ENCODE assay signal across 16 cellular contexts in genomic region chr9:95891067-95891466, GRCh38. TPM values are rescaled to one million over a fixed set of nuclear protein-coding genes. Genes with fewer than 3 reads are reported as not detected.
DNase-seq lines count a peak whose midpoint lies in the region; ATAC-seq, FAIRE-seq and TF ChIP-seq lines count a peak whose summit lies in the region.
"Had no signal": no experiment of that assay in that cellular context is flagged by ENCODE, and none has a peak within 500 bp of the region (broad histone marks: within the 10 kb centered on the region; RNA-seq: fewer than 3 reads in every experiment).

No MANE protein-coding gene starts in this region.

- no peak overlapping the region for H3K18ac ChIP-seq in IMR-90 (ENCODE audit: low read depth, low read length)
- H3K18ac ChIP-seq in mesenchymal stem cell (ENCODE audit: low read depth in 1 of 2, low read length in 2 of 2): no peak overlapping the region

- BruUV-seq in IMR-90 (replicated peaks; lab: Mats Ljungman, UMichigan): no TSS peak

- H3K9me3 Mint-ChIP-seq in activated naive CD8-positive, alpha-beta T cell treated with anti-CD3 and anti-CD28 coated beads for 36 hours: peaks cover 13% of the 10 kb centered on the region
- peaks cover 0 to 18% (median 2%) of the 10 kb centered on the region in 9 donors for H3K9me3 Mint-ChIP-seq in naive thymus-derived CD8-positive, alpha-beta T cell
- peaks cover 6% of the 10 kb centered on the region for H3K9me3 Mint-ChIP-seq in endodermal cell
- H3K9me3 Mint-ChIP-seq: H9 had no signal

- intact Hi-C loops in IMR-90 (cut with micrococcal nuclease): no loop called here
- intact Hi-C loops in upper lobe of right lung (cut with DNase I): no loop called here

- CTCF ChIA-PET in A549 (lab: Yijun Ruan, JAX) (interaction anchor here (1.3 kb wide), 1 partner anchor 10 kb away, joined by 3 read pairs; no protein-coding TSS in a partner anchor), IMR-90 (lab: Yijun Ruan, JAX) (interaction anchor here (0.6 kb wide), 1 partner anchor 105 kb away, joined by 3 read pairs; no protein-coding TSS in a partner anchor)

- TF ChIP-seq RAD21 in A549 (conservative IDR thresholded peaks at IDR 0.05 in 1 of 2, IDR thresholded peaks at IDR 0.05 in 1 of 2): no peak
- TF ChIP-seq RAD21 in IMR-90 (IDR thresholded peaks at IDR 0.05; ENCODE audit: low read length): no peak

- H3K9me1 ChIP-seq in IMR-90 (ENCODE audit: insufficient read depth, low read length): 0 out of 2 replicates have a peak, but pooled peaks cover 6% of the 10 kb centered on the region

- no peak for TF ChIP-seq POLR2A in A549 (IDR thresholded peaks at IDR 0.05; ENCODE audit: low read length)
- no peak for TF ChIP-seq POLR2A in IMR-90 (IDR thresholded peaks at IDR 0.05; ENCODE audit: low read depth, low read length)

- H3K36me3 ChIP-seq in IMR-90 (ENCODE audit: control insufficient read depth, insufficient read depth, low read length): peaks cover 6% of the 10 kb centered on the region
- peaks cover 34% of the 10 kb centered on the region for H3K36me3 ChIP-seq in endodermal cell (ENCODE audit: control insufficient read depth, insufficient read depth, low read length)
- H3K36me3 ChIP-seq in upper lobe of right lung: no peaks in the 10 kb centered on the region
- H3K36me3 ChIP-seq in mesenchymal stem cell (ENCODE audit: control insufficient read depth in 1 of 2, insufficient read depth in 2 of 2, low read depth in 1 of 2, low read length in 2 of 2): peaks cover 3 to 18% of the 10 kb centered on the region in 2 experiments

- H2BK20ac ChIP-seq in IMR-90 (ENCODE audit: low read depth, low read length): no peak overlapping the region

- no peak overlapping the region for H2BK15ac ChIP-seq in IMR-90 (ENCODE audit: low read depth, low read length)
- no peak overlapping the region for H2BK15ac ChIP-seq in mesenchymal stem cell (ENCODE audit: low read depth, poor library complexity, severe bottlenecking)

- FAIRE-seq in A549 (lab: Jason Lieb, UNC): no peak
- FAIRE-seq: GM19239, H1 had no signal

- H3K23ac ChIP-seq in IMR-90 (ENCODE audit: low read depth, low read length): no peak overlapping the region
- H3K23ac ChIP-seq in mesenchymal stem cell (ENCODE audit: low read length in 2 of 2): no peak overlapping the region

- H3K4me1 Mint-ChIP-seq in activated naive CD8-positive, alpha-beta T cell treated with anti-CD3 and anti-CD28 coated beads for 36 hours: peaks cover 47% of the 10 kb centered on the region
- H3K4me1 Mint-ChIP-seq in naive thymus-derived CD8-positive, alpha-beta T cell: peaks cover 14 to 64% (median 59%) of the 10 kb centered on the region in 4 donors
- H3K4me1 Mint-ChIP-seq in endodermal cell: no peaks in the 10 kb centered on the region
- H3K4me1 Mint-ChIP-seq: H9 had no signal

- H4K8ac ChIP-seq in IMR-90 (ENCODE audit: low read depth in 2 of 2, low read length in 2 of 2) (no peak overlapping the region), mesenchymal stem cell (ENCODE audit: low read length) (no peak overlapping the region)

- 96% methylated on average over 7 of the region's 7 CpGs for WGBS in A549 (ENCODE audit: missing lambda C conversion rate)
- 80% methylated on average over 1 of the region's 7 CpGs; no CpG with 5 or more reads in 1 of the 2 experiments for WGBS in IMR-90 (ENCODE audit: extremely low coverage in 2 of 2, insufficient read length in 1 of 2), 2 experiments
- WGBS in endodermal cell (ENCODE audit: insufficient coverage in 1 of 2, insufficient read length in 1 of 2), 2 experiments: 95 to 97% methylated on average over 4 to 7 of the region's 7 CpGs
- WGBS in mesenchymal stem cell: over 99% methylated on average over 5 of the region's 7 CpGs

- H3K27me3 Mint-ChIP-seq in activated naive CD8-positive, alpha-beta T cell treated with anti-CD3 and anti-CD28 coated beads for 36 hours: no peaks in the 10 kb centered on the region
- no peaks in the 10 kb centered on the region for H3K27me3 Mint-ChIP-seq in naive thymus-derived CD8-positive, alpha-beta T cell
- no peaks in the 10 kb centered on the region for H3K27me3 Mint-ChIP-seq in endodermal cell (ENCODE audit: insufficient read depth)
- H3K27me3 Mint-ChIP-seq: B cell had no signal

- H3K27ac ChIP-seq in A549 (no peak overlapping the region), IMR-90 (ENCODE audit: insufficient read depth, low read length) (no peak overlapping the region), endodermal cell (ENCODE audit: low read depth, low read length) (no peak overlapping the region), upper lobe of right lung (no peak overlapping the region), mesenchymal stem cell (ENCODE audit: low read length, poor library complexity, severe bottlenecking) (no peak overlapping the region)
- H3K27ac ChIP-seq: BLaER1 treated with 17β-estradiol and CSF1 and Interleukin-3, amounts not matched to agents 10 nM and 100 nM had no signal

- no peak overlapping the region for H3K4me3 Mint-ChIP-seq in activated naive CD8-positive, alpha-beta T cell treated with anti-CD3 and anti-CD28 coated beads for 36 hours
- peak overlapping the region in 1 of 10 donors; percentile 1 for H3K4me3 Mint-ChIP-seq in naive thymus-derived CD8-positive, alpha-beta T cell
- no peak overlapping the region for H3K4me3 Mint-ChIP-seq in endodermal cell
- H3K4me3 Mint-ChIP-seq: B cell, H9 had no signal

- H3K9me3 ChIP-seq in A549: peaks cover 7% of the 10 kb centered on the region
- no peaks in the 10 kb centered on the region for H3K9me3 ChIP-seq in IMR-90 (ENCODE audit: control insufficient read depth, insufficient read depth, low read length)
- H3K9me3 ChIP-seq in endodermal cell (ENCODE audit: control insufficient read depth, low read length): peaks cover 16% of the 10 kb centered on the region
- no peaks in the 10 kb centered on the region for H3K9me3 ChIP-seq in upper lobe of right lung
- peaks cover 3% of the 10 kb centered on the region for H3K9me3 ChIP-seq in mesenchymal stem cell (ENCODE audit: control insufficient read depth, low read length)

- H2BK120ac ChIP-seq in IMR-90 (ENCODE audit: low read depth, low read length): no peak overlapping the region
- no peak overlapping the region for H2BK120ac ChIP-seq in mesenchymal stem cell (ENCODE audit: low read depth, low read length)

- H3K14ac ChIP-seq in IMR-90 (replicated peaks; ENCODE audit: low read depth, low read length) (no peak overlapping the region), mesenchymal stem cell (ENCODE audit: low read length in 2 of 2) (no peak overlapping the region)

- TF ChIP-seq CTCF in A549 (IDR thresholded peaks at IDR 0.05) (no peak), IMR-90 (conservative IDR thresholded peaks at IDR 0.05; ENCODE audit: low read depth, low read length) (no peak), endodermal cell (conservative IDR thresholded peaks at IDR 0.05) (no peak), upper lobe of right lung (IDR thresholded peaks at IDR 0.05) (no peak)

- H3K9ac ChIP-seq in IMR-90 (ENCODE audit: low read depth, low read length) (no peak overlapping the region), endodermal cell (ENCODE audit: extremely low read depth, low read length, poor library complexity, severe bottlenecking) (no peak overlapping the region), mesenchymal stem cell (ENCODE audit: low read length) (no peak overlapping the region)
- H3K9ac ChIP-seq: BLaER1 treated with 17β-estradiol and CSF1 and Interleukin-3, amounts not matched to agents 10 nM and 100 nM had no signal

- H3K4me1 ChIP-seq in A549 (0 out of 3 replicates have a peak, but pooled peaks cover 3% of the 10 kb centered on the region), IMR-90 (ENCODE audit: control insufficient read depth, insufficient read depth, low read length) (no peaks in the 10 kb centered on the region), endodermal cell (ENCODE audit: control insufficient read depth, insufficient read depth, low read length) (no peaks in the 10 kb centered on the region), upper lobe of right lung (no peaks in the 10 kb centered on the region), mesenchymal stem cell (ENCODE audit: control insufficient read depth, insufficient read depth, low read depth, low read length) (no peaks in the 10 kb centered on the region)

- H2BK12ac ChIP-seq in mesenchymal stem cell (ENCODE audit: low read length in 2 of 2): no peak overlapping the region

- TF ChIP-seq EP300 in A549 (IDR thresholded peaks at IDR 0.05): no peak

- H3K4ac ChIP-seq in IMR-90 (ENCODE audit: low read depth, low read length) (no peak overlapping the region), mesenchymal stem cell (ENCODE audit: low read depth in 1 of 2, low read length in 2 of 2) (no peak overlapping the region)

- no peak overlapping the region for H4K5ac ChIP-seq in IMR-90 (ENCODE audit: low read depth, low read length)

- H4K91ac ChIP-seq in IMR-90 (ENCODE audit: insufficient read depth, low read depth, low read length): no peak overlapping the region
- no peak overlapping the region for H4K91ac ChIP-seq in mesenchymal stem cell (ENCODE audit: low read length)

- H2AFZ ChIP-seq in IMR-90 (replicated peaks; ENCODE audit: low read length, poor library complexity) (no peak overlapping the region), mesenchymal stem cell (ENCODE audit: low read depth, low read length) (no peak overlapping the region)

- no peak overlapping the region for H2AK9ac ChIP-seq in IMR-90 (replicated peaks; ENCODE audit: low read depth, low read length, poor library complexity)

- H3K79me1 ChIP-seq in IMR-90 (ENCODE audit: low read depth in 1 of 2, low read length in 2 of 2): peaks cover 10 to 33% of the 10 kb centered on the region in 2 experiments; a peak in 3 of 4 replicates
- H3K79me1 ChIP-seq in mesenchymal stem cell (replicated peaks; ENCODE audit: low read length, poor library complexity, severe bottlenecking): peaks cover 12% of the 10 kb centered on the region

- peaks cover 56% of the 10 kb centered on the region for H3K36me3 Mint-ChIP-seq in activated naive CD8-positive, alpha-beta T cell treated with anti-CD3 and anti-CD28 coated beads for 36 hours
- peaks cover 4 to 18% (median 8%) of the 10 kb centered on the region in 3 donors for H3K36me3 Mint-ChIP-seq in naive thymus-derived CD8-positive, alpha-beta T cell
- peaks cover 18% of the 10 kb centered on the region for H3K36me3 Mint-ChIP-seq in endodermal cell (ENCODE audit: low read depth)

- POLR2A ChIA-PET in A549 (lab: Yijun Ruan, JAX): interaction anchor here (1.2 kb wide), 1 partner anchor 15 kb away, joined by 3 read pairs; no protein-coding TSS in a partner anchor
- POLR2A ChIA-PET in IMR-90 (lab: Charles Lee; ENCODE audit: unreplicated experiment): no interaction called here
- POLR2A ChIA-PET in naive thymus-derived CD8-positive, alpha-beta T cell (lab: Charles Lee): interaction anchor here (0.6 to 8.4 kb wide), 5 partner anchors 8 to 396 kb away, joined by 3 to 120 read pairs (median 3); partner anchors contain the start of gene ERCC6L2

- no peak overlapping the region for H3K4me2 ChIP-seq in A549
- no peak overlapping the region for H3K4me2 ChIP-seq in IMR-90 (ENCODE audit: low read depth, low read length)
- no peak overlapping the region for H3K4me2 ChIP-seq in mesenchymal stem cell (ENCODE audit: low read length, poor library complexity, severe bottlenecking)
- H3K4me2 ChIP-seq: BLaER1 treated with 17β-estradiol and CSF1 and Interleukin-3, amounts not matched to agents 10 nM and 100 nM had no signal

- H4K20me1 ChIP-seq in IMR-90 (ENCODE audit: insufficient read depth, low read length): peaks cover 10% of the 10 kb centered on the region

- in situ Hi-C loops in IMR-90 (cut with MboI; ENCODE audit: low sequenced_read_pairs): no loop called here

- H3K27ac Mint-ChIP-seq in activated naive CD8-positive, alpha-beta T cell treated with anti-CD3 and anti-CD28 coated beads for 36 hours: peak overlapping the region; percentile 58
- peak overlapping the region in 7 of 10 donors; percentile 22 to 95 (median 84) for H3K27ac Mint-ChIP-seq in naive thymus-derived CD8-positive, alpha-beta T cell
- no peak overlapping the region for H3K27ac Mint-ChIP-seq in endodermal cell
- H3K27ac Mint-ChIP-seq: B cell, H9 had no signal

- H2BK5ac ChIP-seq in IMR-90 (ENCODE audit: low read depth, low read length, poor library complexity, severe bottlenecking): no peak overlapping the region
- H2BK5ac ChIP-seq in mesenchymal stem cell (ENCODE audit: low read depth, low read length, poor library complexity, severe bottlenecking): no peak overlapping the region

- ATAC-seq in A549 (no peak), IMR-90 (ENCODE audit: low read depth) (no peak), upper lobe of right lung (no peak)
- no peak for ATAC-seq in naive thymus-derived CD8-positive, alpha-beta T cell

- no peaks in the 10 kb centered on the region for H3K27me3 ChIP-seq in IMR-90 (ENCODE audit: control insufficient read depth, insufficient read depth, low read length)
- no peaks in the 10 kb centered on the region for H3K27me3 ChIP-seq in endodermal cell (ENCODE audit: control insufficient read depth, insufficient read depth, low read length, poor library complexity, severe bottlenecking)
- no peaks in the 10 kb centered on the region for H3K27me3 ChIP-seq in upper lobe of right lung
- H3K27me3 ChIP-seq in mesenchymal stem cell (ENCODE audit: control insufficient read depth in 1 of 2, insufficient read depth in 1 of 2, low read length in 2 of 2): no peaks in the 10 kb centered on the region
- H3K27me3 ChIP-seq: BLaER1 treated with 17β-estradiol and CSF1 and Interleukin-3, amounts not matched to agents 10 nM and 100 nM had no signal

- no peak overlapping the region for H3K56ac ChIP-seq in IMR-90 (ENCODE audit: extremely low read depth, insufficient read depth, low read length)

- no peak for DNase-seq in A549 (ENCODE audit: low read depth in 1 of 2, low spot score in 1 of 2)
- no peak for DNase-seq in IMR-90
- no peak for DNase-seq in activated naive CD8-positive, alpha-beta T cell treated with anti-CD3 and anti-CD28 coated beads for 36 hours
- DNase-seq in naive thymus-derived CD8-positive, alpha-beta T cell: no peak
- no peak for DNase-seq in endodermal cell
- no peak for DNase-seq in upper lobe of right lung
- DNase-seq in mesenchymal stem cell: no peak
- DNase-seq: 8988T, DMS153, DMS79 treated with DMSO at 0.1 percent for 48 hours, GF-D8, H9 had no signal

- dilution Hi-C loops in IMR-90 (cut with HindIII; ENCODE audit: low sequenced_read_pairs, unreplicated experiment): no loop called here

- H3K4me3 ChIP-seq in A549 (no peak overlapping the region), IMR-90 (ENCODE audit: insufficient read depth, low read depth, low read length) (no peak overlapping the region), endodermal cell (ENCODE audit: low read length) (no peak overlapping the region), upper lobe of right lung (no peak overlapping the region), mesenchymal stem cell (ENCODE audit: insufficient read depth in 1 of 2, low read depth in 1 of 2, low read length in 2 of 2) (no peak overlapping the region)
- H3K4me3 ChIP-seq: BLaER1 treated with 17β-estradiol and CSF1 and Interleukin-3, amounts not matched to agents 10 nM and 100 nM had no signal

- H2AK5ac ChIP-seq in IMR-90 (ENCODE audit: low read depth, low read length) (no peak overlapping the region), mesenchymal stem cell (ENCODE audit: low read length, severe bottlenecking) (no peak overlapping the region)

RNA-seq across cellular contexts. Expression of gene ERCC6L2, which starts 15.6 kb away (rescaled TPM):
- polyA plus RNA-seq in A549 (2011; rRNA removed) (34.5 and 36.7 TPM in 2 replicates), A549 (2017; fragmentation: RNase III; extraction: RNeasy Plus Mini Kit Qiagen cat#74134 plus additional on column Dnase treatment) (13.3 to 15.9 TPM (median 13.5 TPM) in 3 replicates), IMR-90 (2012; rRNA removed) (12.1 and 13.0 TPM in 2 replicates)
- 5.1 and 6.4 TPM in 2 replicates for polyA plus RNA-seq in A549 (2012; cell fraction: cytosol; rRNA removed)
- polyA plus RNA-seq in A549 (2012; cell fraction: nucleus; rRNA removed): 4.2 and 4.7 TPM in 2 replicates
- polyA minus RNA-seq in A549 (2011; rRNA and poly(A)+ RNA removed): 51.1 and 56.1 TPM in 2 replicates
- total RNA-seq in IMR-90 (2012; rRNA removed) (67.6 and 83.3 TPM in 2 replicates), endodermal cell (10 to 100 TPM; 37.7 to 44.2 TPM), upper lobe of right lung (43.8 TPM)
- 2.5 and 2.6 TPM in 2 replicates for polyA plus RNA-seq in IMR-90 (2012; cell fraction: cytosol; rRNA removed)
- 3.7 and 19.2 TPM in 2 replicates for polyA plus RNA-seq in IMR-90 (2012; cell fraction: nucleus; rRNA removed; ENCODE audit: low replicate concordance)
- 10 to 100 TPM; 33.8 to 34.5 TPM for total RNA-seq in activated naive CD8-positive, alpha-beta T cell treated with anti-CD3 and anti-CD28 coated beads for 36 hours
- total RNA-seq in naive thymus-derived CD8-positive, alpha-beta T cell: 10 to 100 TPM; 78.0 to 78.4 TPM
- polyA plus RNA-seq in naive thymus-derived CD8-positive, alpha-beta T cell: 10 to 100 TPM; 45.7 to 89.4 (median 62.8) TPM
- polyA plus RNA-seq in endodermal cell (2013, experiment 1 of 2): 35.4 TPM
- polyA plus RNA-seq in endodermal cell (2013, experiment 2 of 2): 35.7 TPM
- polyA plus RNA-seq in mesenchymal stem cell (2013, experiment 1 of 2): 16.8 TPM
- polyA plus RNA-seq in mesenchymal stem cell (2013, experiment 2 of 2): 16.9 TPM
